Comparison of ENCODE assay signal across 17 cellular contexts in genomic region chr1:5947978-5948680, GRCh38. TPM values are rescaled to one million over a fixed set of nuclear protein-coding genes. Genes with fewer than 3 reads are reported as not detected.
DNase-seq lines count a peak whose midpoint lies in the region; FAIRE-seq and TF ChIP-seq lines count a peak whose summit lies in the region.
"Had no signal": no experiment of that assay in that cellular context is flagged by ENCODE, and none has a peak within 500 bp of the region (broad histone marks: within the 10 kb centered on the region; RNA-seq: fewer than 3 reads in every experiment).

No MANE protein-coding gene starts in this region.

- TF ChIP-seq CTCF in astrocyte (IDR thresholded peaks at IDR 0.05; ENCODE audit: insufficient read depth, low read depth, low read length) (no peak), GM13976 (IDR thresholded peaks at IDR 0.05; ENCODE audit: borderline replicate concordance, control extremely low read depth, extremely low read depth, insufficient read depth, missing control alignments) (no peak)

- H3K27me3 ChIP-seq in astrocyte (ENCODE audit: insufficient read depth, low read length), result no peaks in the 10 kb centered on the region
- H3K27me3 ChIP-seq: BLaER1 treated with 17β-estradiol and CSF1 and Interleukin-3, amounts not matched to agents 10 nM and 100 nM had no signal

- H3K79me2 ChIP-seq in astrocyte (ENCODE audit: insufficient read depth, low read length), result no peaks in the 10 kb centered on the region

- H3K27ac Mint-ChIP-seq in astrocyte (ENCODE audit: unreplicated experiment), result peak overlapping the region; percentile 34

- H3K4me1 Mint-ChIP-seq in astrocyte (ENCODE audit: low read depth, unreplicated experiment), result peaks cover 2% of the 10 kb centered on the region

- H3K27me3 Mint-ChIP-seq in astrocyte (ENCODE audit: low read depth, unreplicated experiment), result no peaks in the 10 kb centered on the region

- peaks cover 2% of the 10 kb centered on the region for H3K36me3 ChIP-seq in astrocyte (ENCODE audit: insufficient read depth, low read length)

- peaks cover 2% of the 10 kb centered on the region for H3K9me3 Mint-ChIP-seq in astrocyte (ENCODE audit: unreplicated experiment)

- H3K9ac ChIP-seq in astrocyte (ENCODE audit: low read length), result no peak overlapping the region
- H3K9ac ChIP-seq: BLaER1 treated with 17β-estradiol and CSF1 and Interleukin-3, amounts not matched to agents 10 nM and 100 nM had no signal

- H3K4me3 ChIP-seq in astrocyte (ENCODE audit: insufficient read depth, low read depth, low read length), result no peak overlapping the region
- H3K4me3 ChIP-seq: BLaER1 treated with 17β-estradiol and CSF1 and Interleukin-3, amounts not matched to agents 10 nM and 100 nM; SK-N-MC had no signal

- H3K4me1 ChIP-seq in astrocyte (ENCODE audit: insufficient read depth, low read length), result no peaks in the 10 kb centered on the region

- H3K27ac ChIP-seq in astrocyte (ENCODE audit: low read depth, low read length), result no peak overlapping the region
- H3K27ac ChIP-seq: BLaER1 treated with 17β-estradiol and CSF1 and Interleukin-3, amounts not matched to agents 10 nM and 100 nM; SK-N-MC had no signal

- H3K9me3 ChIP-seq in astrocyte (ENCODE audit: insufficient read depth, low read depth, low read length), result no peaks in the 10 kb centered on the region
- H3K9me3 ChIP-seq: BLaER1 treated with 17β-estradiol and CSF1 and Interleukin-3, amounts not matched to agents 10 nM and 100 nM had no signal

- no peak for FAIRE-seq in astrocyte (lab: Jason Lieb, UNC)
- FAIRE-seq in frontal cortex (lab: Jason Lieb, UNC), result no peak
- FAIRE-seq: HTR-8/SVneo had no signal

- DNase-seq in activated CD8-positive, alpha-beta memory T cell treated with anti-CD3 and anti-CD28 coated beads for 24 hours, result peak; percentile 28
- no peak for DNase-seq in activated CD8-positive, alpha-beta memory T cell treated with anti-CD3 and anti-CD28 coated beads, Interleukin-2, amount 50 U/mL, for 4 hours
- DNase-seq in astrocyte (ENCODE audit: low read depth) (no peak), mesenteric fat pad (ENCODE audit: low spot score) (peak; percentile 72), ureter (ENCODE audit: low spot score) (peak; percentile 32), GM13976 (ENCODE audit: low spot score) (no peak), frontal cortex (ENCODE audit: low spot score in 2 of 2) (no peak), NCI-H1105 (lab: John Stamatoyannopoulos, UW) (no peak)
- DNase-seq: 8988T, COR-L47, DMS153, EL, NCI-H146, NCI-H748 treated with DMSO at 0.1 percent for 48 hours had no signal

- H3K36me3 Mint-ChIP-seq in astrocyte (ENCODE audit: low read depth, unreplicated experiment), result peaks cover 38% of the 10 kb centered on the region

- H3K4me3 Mint-ChIP-seq in astrocyte (ENCODE audit: unreplicated experiment), result no peak overlapping the region

- in situ Hi-C loops in GM13976 (cut with MboI; ENCODE audit: low sequenced_read_pairs, unreplicated experiment), result no loop called here

- no peak overlapping the region for H3K4me2 ChIP-seq in astrocyte (ENCODE audit: low read length)
- H3K4me2 ChIP-seq: BLaER1 treated with 17β-estradiol and CSF1 and Interleukin-3, amounts not matched to agents 10 nM and 100 nM had no signal

- peaks cover 4% of the 10 kb centered on the region for H4K20me1 ChIP-seq in astrocyte (ENCODE audit: insufficient read depth, low read length)

- H2AFZ ChIP-seq in astrocyte (ENCODE audit: low read depth, low read length), result no peak overlapping the region

RNA-seq across cellular contexts. Expression of gene NPHP4, which starts 44.1 kb away (rescaled TPM):
- total RNA-seq in astrocyte (8.4 and 9.3 TPM in 2 replicates), mesenteric fat pad (37.6 TPM), ureter (15.3 TPM), frontal cortex (8.2 TPM)

Comparison
In these comparisons a context has a peak if more than half of its experiments do, and no peak if none do; other contexts are left out.
1. DNase-seq: peak in activated CD8-positive, alpha-beta memory T cell treated with anti-CD3 and anti-CD28 coated beads for 24 hours (single experiment), mesenteric fat pad (single experiment) and ureter (single experiment); none in activated CD8-positive, alpha-beta memory T cell treated with anti-CD3 and anti-CD28 coated beads, Interleukin-2, amount 50 U/mL, for 4 hours (single experiment), astrocyte (single experiment), GM13976 (single experiment), frontal cortex (0 of 2) and NCI-H1105 (single experiment).